ENCODE assay signal across 13 cellular contexts in the genomic region with DNA sequence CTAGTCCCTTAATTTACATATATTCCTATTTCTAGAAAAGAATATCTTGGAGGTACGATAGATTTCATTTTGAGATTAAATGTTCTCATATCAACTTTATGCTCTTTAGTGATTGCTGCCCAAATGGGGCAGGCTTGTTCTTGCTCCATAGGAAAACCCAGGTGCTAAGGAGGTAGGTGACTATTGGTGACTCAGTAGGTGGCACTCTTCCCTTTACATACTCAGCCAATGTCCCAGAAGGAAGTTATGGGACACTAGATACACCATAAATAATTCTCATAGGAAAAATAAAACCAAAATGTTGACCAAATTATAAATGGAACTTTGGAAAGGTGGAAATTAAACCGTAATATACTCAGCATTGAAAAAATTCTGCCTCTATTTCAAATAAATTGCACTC. TPM values are rescaled to one million over a fixed set of nuclear protein-coding genes. Genes with fewer than 3 reads are reported as not detected.
DNase-seq lines count a peak whose midpoint lies in the region; ATAC-seq and TF ChIP-seq lines count a peak whose summit lies in the region.
"Had no signal": no experiment of that assay in that cellular context is flagged by ENCODE, and none has a peak within 500 bp of the region (broad histone marks: within the 10 kb centered on the region; RNA-seq: fewer than 3 reads in every experiment).

No MANE protein-coding gene starts in this region.

- no peaks in the 10 kb centered on the region for H3K9me3 ChIP-seq in ascending aorta
- H3K9me3 ChIP-seq: left ventricle myocardium inferior, psoas muscle had no signal

- H3K27ac Mint-ChIP-seq in type B pancreatic cell = peak overlapping the region; percentile 96
- H3K27ac Mint-ChIP-seq: activated CD8-positive, alpha-beta T cell treated with anti-CD3 and anti-CD28 coated beads, Interleukin-2, amount 10 ng/mL, durations not matched to agents 7 days and 5 days had no signal

- H3K4me3 ChIP-seq in epithelial cell of proximal tubule (ENCODE audit: low read depth, low read length) = no peak overlapping the region
- H3K4me3 ChIP-seq in ascending aorta = no peak overlapping the region
- H3K4me3 ChIP-seq: left ventricle myocardium inferior, psoas muscle had no signal

- H3K4me1 Mint-ChIP-seq in type B pancreatic cell (ENCODE audit: unreplicated experiment) = peaks cover 37% of the 10 kb centered on the region

- ATAC-seq in HG02759 (IDR thresholded peaks at IDR 0.05; ENCODE audit: unreplicated experiment) (no peak), GM21526 (IDR thresholded peaks at IDR 0.05; ENCODE audit: low FRiP score, unreplicated experiment) (no peak)
- ATAC-seq: activated CD8-positive, alpha-beta T cell treated with anti-CD3 and anti-CD28 coated beads, Interleukin-2, amount 10 ng/mL, durations not matched to agents 7 days and 5 days; psoas muscle had no signal

- H3K36me3 ChIP-seq in ascending aorta = no peaks in the 10 kb centered on the region
- H3K36me3 ChIP-seq: left ventricle myocardium inferior had no signal

- H3K27ac ChIP-seq in ascending aorta = no peak overlapping the region
- H3K27ac ChIP-seq: left ventricle myocardium inferior, psoas muscle had no signal

- peak overlapping the region; percentile 39 for H3K4me3 Mint-ChIP-seq in type B pancreatic cell
- H3K4me3 Mint-ChIP-seq: activated CD8-positive, alpha-beta T cell treated with anti-CD3 and anti-CD28 coated beads, Interleukin-2, amount 10 ng/mL, durations not matched to agents 7 days and 5 days had no signal

- no peaks in the 10 kb centered on the region for H3K9me3 Mint-ChIP-seq in type B pancreatic cell

- H3K36me3 Mint-ChIP-seq in type B pancreatic cell = no peaks in the 10 kb centered on the region

- intact Hi-C loops in ascending aorta (cut with DNase I) = loop anchor here (5.0 to 10.0 kb wide), 2 partner anchors 656 to 1003 kb away; a partner anchor contains a TSS

- DNase-seq in NCI-H510A treated with DMSO at 0.1 percent for 48 hours (lab: John Stamatoyannopoulos, UW) (peak; percentile 68), NCI-H510A (lab: John Stamatoyannopoulos, UW) (no peak), NCI-H69 (lab: John Stamatoyannopoulos, UW) (peak; percentile 88), epithelial cell of proximal tubule (ENCODE audit: low read depth) (no peak), type B pancreatic cell (ENCODE audit: extremely low spot score, unreplicated experiment) (no peak), ascending aorta (ENCODE audit: low spot score in 2 of 2) (no peak)
- DNase-seq: activated CD8-positive, alpha-beta T cell treated with anti-CD3 and anti-CD28 coated beads, Interleukin-2, amount 10 ng/mL, durations not matched to agents 7 days and 5 days; AML-193; left ventricle myocardium inferior; NCI-H1048; psoas muscle had no signal

- H3K27me3 ChIP-seq in ascending aorta = no peaks in the 10 kb centered on the region

- TF ChIP-seq CTCF in epithelial cell of proximal tubule (conservative IDR thresholded peaks at IDR 0.05; ENCODE audit: low read depth, low read length) = peak; percentile 52
- no peak for TF ChIP-seq CTCF in type B pancreatic cell (conservative IDR thresholded peaks at IDR 0.05)
- TF ChIP-seq CTCF in ascending aorta (IDR thresholded peaks at IDR 0.05) = no peak

- H3K4me1 ChIP-seq in ascending aorta = peaks cover 0 to 2% of the 10 kb centered on the region in 2 donors

- H3K27me3 Mint-ChIP-seq in type B pancreatic cell = peaks cover 5% of the 10 kb centered on the region

RNA-seq across cellular contexts. Expression of a gene that starts 4.0 kb away (rescaled TPM):
- total RNA-seq in epithelial cell of proximal tubule (18.3 and 31.5 TPM in 2 replicates), type B pancreatic cell (ENCODE audit: low replicate concordance) (25.5 and 61.6 TPM in 2 replicates), ascending aorta (50.2 TPM)

Comparison
In these comparisons a context has a peak if more than half of its experiments do, and no peak if none do; other contexts are left out.
1. DNase-seq: peak in NCI-H510A treated with DMSO at 0.1 percent for 48 hours (single experiment) and NCI-H69 (single experiment); none in NCI-H510A (single experiment), epithelial cell of proximal tubule (single experiment), type B pancreatic cell (single experiment) and ascending aorta (0 of 2).